15 cellular contexts compared by ENCODE assay signal in genomic region chr7:55223023-55223422, GRCh38.
DNase-seq lines count a peak whose midpoint lies in the region; ATAC-seq, FAIRE-seq and TF ChIP-seq lines count a peak whose summit lies in the region.
"Had no signal": no experiment of that assay in that cellular context is flagged by ENCODE, and none has a peak within 500 bp of the region (broad histone marks: within the 10 kb centered on the region; RNA-seq: fewer than 3 reads in every experiment).

No MANE protein-coding gene starts in this region.

- no peaks in the 10 kb centered on the region for H3K4me1 Mint-ChIP-seq in Calu3 (ENCODE audit: low read depth, unreplicated experiment)
- H3K4me1 Mint-ChIP-seq: B cell had no signal

- TF ChIP-seq CTCF in HepG2 (CRISPR knock-in tag; IDR thresholded peaks at IDR 0.05) (no peak), right lobe of liver (IDR thresholded peaks at IDR 0.05) (no peak), RWPE2 (IDR thresholded peaks at IDR 0.05; ENCODE audit: poor library complexity, severe bottlenecking) (no peak), Calu3 (IDR thresholded peaks at IDR 0.05; ENCODE audit: unreplicated experiment) (no peak), breast epithelium (IDR thresholded peaks at IDR 0.05) (no peak)

- TF ChIP-seq POLR2A in HepG2 (IDR thresholded peaks at IDR 0.05; ENCODE audit: insufficient read depth in 1 of 2, low read depth in 2 of 2, low read length in 2 of 2) (no peak), right lobe of liver (IDR thresholded peaks at IDR 0.05) (no peak), breast epithelium (IDR thresholded peaks at IDR 0.05) (no peak)

- intact Hi-C loops in HepG2 (cut with micrococcal nuclease; ENCODE audit: unreplicated experiment) (no loop called here), right lobe of liver (cut with DNase I) (no loop called here), Calu3 (cut with micrococcal nuclease; ENCODE audit: unreplicated experiment) (no loop called here), breast epithelium (cut with DNase I; ENCODE audit: low total_unique reads) (no loop called here)

- in situ Hi-C loops in HepG2 (cut with HindIII; ENCODE audit: extremely low pct_ligation_motif_present, low pct_unique_long_range_greater_than_20kb) = no loop called here

- H3K4me1 ChIP-seq in HepG2 (ENCODE audit: insufficient read depth, low read length) (no peaks in the 10 kb centered on the region), right lobe of liver (no peaks in the 10 kb centered on the region), RWPE2 (ENCODE audit: insufficient read depth, poor library complexity, severe bottlenecking) (no peaks in the 10 kb centered on the region), breast epithelium (no peaks in the 10 kb centered on the region)
- H3K4me1 ChIP-seq: HAP-1 had no signal

- no peaks in the 10 kb centered on the region for H3K36me3 Mint-ChIP-seq in Calu3 (ENCODE audit: insufficient read depth, unreplicated experiment)

- no peak overlapping the region for H3K27ac Mint-ChIP-seq in Calu3 (ENCODE audit: unreplicated experiment)
- H3K27ac Mint-ChIP-seq: B cell; CD4-positive, alpha-beta T cell had no signal

- BruUV-seq in HepG2 (replicated peaks; lab: Mats Ljungman, UMichigan) = no TSS peak
- BruUV-seq in Calu3 (replicated peaks; lab: Mats Ljungman, UMichigan) = no TSS peak

- H3K9ac ChIP-seq in HepG2 (ENCODE audit: insufficient read depth, low read depth, low read length) = no peak overlapping the region

- H3K4me2 ChIP-seq in HepG2 (ENCODE audit: low read depth, low read length) = no peak overlapping the region

- ATAC-seq in HepG2 (no peak), right lobe of liver (no peak), RWPE2 (ENCODE audit: low read depth) (peak; percentile 19; the same call in 1 of the 3 replicates), HG03521 (IDR thresholded peaks at IDR 0.05; ENCODE audit: unreplicated experiment) (no peak)

- TF ChIP-seq RAD21 in HepG2 (CRISPR knock-in tag; IDR thresholded peaks at IDR 0.05) = no peak

- H3K36me3 ChIP-seq in HepG2 (replicated peaks in 1 of 2; ENCODE audit: control insufficient read depth in 1 of 2, insufficient read depth in 2 of 2, low read length in 2 of 2) (no peaks in the 10 kb centered on the region), right lobe of liver (no peaks in the 10 kb centered on the region), RWPE2 (ENCODE audit: low read depth) (no peaks in the 10 kb centered on the region), breast epithelium (no peaks in the 10 kb centered on the region)
- H3K36me3 ChIP-seq: HAP-1 had no signal

- H3K4me3 ChIP-seq in HepG2 (replicated peaks in 1 of 3; ENCODE audit: insufficient read depth in 1 of 3, low read depth in 2 of 3, low read length in 3 of 3) (no peak overlapping the region), right lobe of liver (no peak overlapping the region), RWPE2 (ENCODE audit: severe bottlenecking) (no peak overlapping the region), breast epithelium (no peak overlapping the region)
- H3K4me3 ChIP-seq: HAP-1 had no signal

- no peaks in the 10 kb centered on the region for H4K20me1 ChIP-seq in HepG2 (ENCODE audit: insufficient read depth, low read length)

- no peak overlapping the region for H2AFZ ChIP-seq in HepG2 (ENCODE audit: low read length)

- H3K27me3 ChIP-seq in HepG2 (ENCODE audit: control insufficient read depth in 1 of 2, insufficient read depth in 2 of 2, low read length in 2 of 2) = peaks cover 0 to 4% of the 10 kb centered on the region in 2 experiments; a peak in 1 of 5 replicates
- no peaks in the 10 kb centered on the region for H3K27me3 ChIP-seq in right lobe of liver
- peaks cover 11% of the 10 kb centered on the region for H3K27me3 ChIP-seq in RWPE2 (ENCODE audit: insufficient read depth, poor library complexity, severe bottlenecking)
- H3K27me3 ChIP-seq in breast epithelium = no peaks in the 10 kb centered on the region

- CTCF ChIA-PET in HepG2 (lab: Yijun Ruan, JAX; ENCODE audit: low intra/inter-chr PET ratio, low total read pairs) (no interaction called here), Calu3 (lab: Charles Lee) (interaction anchor here (1.2 kb wide), 1 partner anchor 23 kb away, joined by 3 read pairs; no protein-coding TSS in a partner anchor)

- POLR2A ChIA-PET in HepG2 (lab: Yijun Ruan, JAX) = no interaction called here

- FAIRE-seq in HepG2 (lab: Jason Lieb, UNC) = no peak
- FAIRE-seq: H1 had no signal

- H3K4me3 Mint-ChIP-seq in Calu3 (ENCODE audit: low read depth, unreplicated experiment) = no peak overlapping the region
- H3K4me3 Mint-ChIP-seq: B cell; CD4-positive, alpha-beta T cell had no signal

- WGBS in HepG2 (ENCODE audit: low lambda C conversion rate) = 67% methylated on average over 9 of the region's 9 CpGs
- WGBS in right lobe of liver (ENCODE audit: insufficient coverage, low coverage, low lambda C conversion rate, missing lambda C conversion rate) = 41% methylated on average over 3 of the region's 9 CpGs

- H3K27me3 Mint-ChIP-seq in Calu3 (ENCODE audit: unreplicated experiment) = peaks cover 38% of the 10 kb centered on the region

- no peak for DNase-seq in HepG2 (ENCODE audit: low spot score)
- DNase-seq in right lobe of liver = no peak
- no peak for DNase-seq in RWPE2 (ENCODE audit: low spot score)
- DNase-seq in left kidney (ENCODE audit: low read depth, low spot score) = peak; percentile 36
- DNase-seq in stimulated activated CD4-positive, alpha-beta T cell treated with anti-CD3 and anti-CD28 coated beads, Interleukin-4, amount 100 ng/mL, for 1 hour = no peak
- DNase-seq in Calu3 = no peak
- DNase-seq in breast epithelium (ENCODE audit: low spot score in 2 of 2) = no peak
- DNase-seq: C1 segment of cervical spinal cord; CD4-positive, alpha-beta T cell; GF-D8 had no signal

- peaks cover 3% of the 10 kb centered on the region for H3K9me3 Mint-ChIP-seq in Calu3 (ENCODE audit: low read depth, unreplicated experiment)
- H3K9me3 Mint-ChIP-seq: CD4-positive, alpha-beta T cell had no signal

- TF ChIP-seq EP300 in HepG2 (IDR thresholded peaks at IDR 0.05; ENCODE audit: low read depth in 2 of 2, low read length in 2 of 2) (no peak), HepG2 (CRISPR knock-in tag; IDR thresholded peaks at IDR 0.05; ENCODE audit: borderline replicate concordance) (no peak)

- H3K9me3 ChIP-seq in HepG2 (ENCODE audit: low read length) (no peaks in the 10 kb centered on the region), right lobe of liver (no peaks in the 10 kb centered on the region), RWPE2 (ENCODE audit: severe bottlenecking) (no peaks in the 10 kb centered on the region), breast epithelium (peaks cover 0 to 7% of the 10 kb centered on the region in 2 donors)
- H3K9me3 ChIP-seq: HAP-1 had no signal

- no peaks in the 10 kb centered on the region for H3K79me2 ChIP-seq in HepG2 (ENCODE audit: insufficient read depth, low read length)

- H3K27ac ChIP-seq in HepG2 (ENCODE audit: extremely low read length, insufficient read depth, low read length) (no peak overlapping the region), right lobe of liver (no peak overlapping the region), RWPE2 (ENCODE audit: poor library complexity, severe bottlenecking) (no peak overlapping the region), breast epithelium (no peak overlapping the region)
- H3K27ac ChIP-seq: HL-60 had no signal

TF ChIP-seq in HepG2, 621 proteins besides CTCF, POLR2A, EP300 and RAD21:
- TF ChIP-seq POLR2G (IDR thresholded peaks at IDR 0.05; ENCODE audit: low read depth, low read length) (no peak), MNT (IDR thresholded peaks at IDR 0.05) (peak; percentile 63), ZNF891 (CRISPR knock-in tag; IDR thresholded peaks at IDR 0.05) (no peak), ZNF687 (CRISPR knock-in tag; IDR thresholded peaks at IDR 0.05) (peak; percentile 15; the same call in 1 of the 2 replicates)
